Comparison of ENCODE assay signal across 22 cellular contexts in the genomic region with DNA sequence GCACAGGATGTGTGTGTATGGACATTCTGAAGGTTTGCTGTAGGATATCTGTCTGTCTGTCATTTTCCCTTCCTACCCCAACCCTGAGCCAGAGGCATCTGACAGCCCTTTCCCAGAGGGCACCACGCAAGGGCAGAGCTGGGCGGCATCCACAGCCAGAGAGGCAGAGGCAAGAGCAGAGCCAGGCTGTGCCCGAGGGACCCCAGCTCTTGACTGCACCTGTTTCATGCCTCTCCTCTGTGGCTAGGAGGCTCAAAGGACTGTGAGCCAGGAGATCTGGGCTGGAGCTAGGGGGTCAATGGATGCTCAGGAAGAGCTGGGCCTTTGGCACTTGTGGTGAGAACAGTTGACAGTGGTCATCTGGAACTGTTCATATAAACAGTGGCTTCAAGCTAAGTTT. TPM values are rescaled to one million over a fixed set of nuclear protein-coding genes. Genes with fewer than 3 reads are reported as not detected.
"Had no signal": no experiment of that assay in that cellular context is flagged by ENCODE, and none has a peak within 500 bp of the region (broad histone marks: within the 10 kb centered on the region; RNA-seq: fewer than 3 reads in every experiment).

No MANE protein-coding gene starts in this region.

- H3K36me3 ChIP-seq: MG63 had no signal

- H3K9me3 ChIP-seq: MG63 had no signal

- H3K36me3 Mint-ChIP-seq: activated naive CD8-positive, alpha-beta T cell had no signal

- H3K27ac ChIP-seq: KMS-11, SK-N-MC had no signal

- H3K27me3 Mint-ChIP-seq: activated CD4-positive, alpha-beta memory T cell treated with anti-CD3 and anti-CD28 coated beads, Interleukin-2, amount 10 ng/mL, durations not matched to agents 7 days and 5 days; activated CD4-positive, alpha-beta T cell treated with anti-CD3 and anti-CD28 coated beads, Interleukin-2, amount 10 ng/mL, durations not matched to agents 7 days and 5 days; activated naive CD8-positive, alpha-beta T cell; activated T-helper 17 cell treated with anti-CD3 and anti-CD28 coated beads, Interleukin-2, amount 50 U/mL, for 72 hours had no signal

- DNase-seq: activated CD4-positive, alpha-beta memory T cell treated with anti-CD3 and anti-CD28 coated beads, Interleukin-2, amount 10 ng/mL, durations not matched to agents 7 days and 5 days; activated CD4-positive, alpha-beta T cell treated with anti-CD3 and anti-CD28 coated beads, Interleukin-2, amount 10 ng/mL, durations not matched to agents 7 days and 5 days; activated CD4-positive, CD25-positive, alpha-beta regulatory T cell; activated gamma-delta T cell; activated naive CD4-positive, alpha-beta T cell treated with anti-CD3 and anti-CD28 coated beads for 36 hours; activated T-cell treated with anti-CD3 and anti-CD28 coated beads for 4 hours; activated T-cell treated with anti-CD3 and anti-CD28 coated beads, Interleukin-2, amount 50 U/mL, for 48 hours; cerebellar nuclear complex; MV-4-11; NCI-H1092 treated with DMSO at 0.1 percent for 48 hours; NCI-H1417 treated with DMSO at 0.1 percent for 48 hours; NCI-H1694; NCI-H2029; NCI-H446; NCI-H524; T-helper 1 cell had no signal

- H3K27me3 ChIP-seq: MG63 had no signal

- H3K4me2 ChIP-seq: KMS-11 had no signal

- H3K27ac Mint-ChIP-seq: activated CD4-positive, alpha-beta memory T cell treated with anti-CD3 and anti-CD28 coated beads, Interleukin-2, amount 10 ng/mL, durations not matched to agents 7 days and 5 days; activated CD4-positive, alpha-beta T cell treated with anti-CD3 and anti-CD28 coated beads, Interleukin-2, amount 10 ng/mL, durations not matched to agents 7 days and 5 days; activated naive CD4-positive, alpha-beta T cell treated with anti-CD3 and anti-CD28 coated beads for 36 hours; activated naive CD8-positive, alpha-beta T cell; activated T-helper 17 cell treated with anti-CD3 and anti-CD28 coated beads, Interleukin-2, amount 50 U/mL, for 72 hours had no signal

- ATAC-seq: activated T-helper 17 cell treated with anti-CD3 and anti-CD28 coated beads, Interleukin-2, amount 50 U/mL, for 72 hours; Right ventricle myocardium inferior had no signal

- H3K4me3 Mint-ChIP-seq: activated CD4-positive, alpha-beta memory T cell treated with anti-CD3 and anti-CD28 coated beads, Interleukin-2, amount 10 ng/mL, durations not matched to agents 7 days and 5 days; activated CD4-positive, alpha-beta T cell treated with anti-CD3 and anti-CD28 coated beads, Interleukin-2, amount 10 ng/mL, durations not matched to agents 7 days and 5 days; activated naive CD4-positive, alpha-beta T cell treated with anti-CD3 and anti-CD28 coated beads for 36 hours; activated naive CD8-positive, alpha-beta T cell; activated T-helper 17 cell treated with anti-CD3 and anti-CD28 coated beads, Interleukin-2, amount 50 U/mL, for 72 hours had no signal

- H3K4me3 ChIP-seq: MG63, SK-N-MC had no signal

- H3K9me3 Mint-ChIP-seq: activated CD4-positive, alpha-beta memory T cell treated with anti-CD3 and anti-CD28 coated beads, Interleukin-2, amount 10 ng/mL, durations not matched to agents 7 days and 5 days; activated CD4-positive, alpha-beta T cell treated with anti-CD3 and anti-CD28 coated beads, Interleukin-2, amount 10 ng/mL, durations not matched to agents 7 days and 5 days; activated naive CD4-positive, alpha-beta T cell treated with anti-CD3 and anti-CD28 coated beads for 36 hours; activated T-helper 17 cell treated with anti-CD3 and anti-CD28 coated beads, Interleukin-2, amount 50 U/mL, for 72 hours had no signal

- H3K9ac ChIP-seq: KMS-11 had no signal

RNA-seq across cellular contexts. Expression of gene AMIGO3, which starts 50.1 kb away (rescaled TPM):
- total RNA-seq: activated naive CD4-positive, alpha-beta T cell treated with anti-CD3 and anti-CD28 coated beads for 36 hours; Right ventricle myocardium inferior had no signal
